ENCODE assay signal across 18 cellular contexts in the genomic region with DNA sequence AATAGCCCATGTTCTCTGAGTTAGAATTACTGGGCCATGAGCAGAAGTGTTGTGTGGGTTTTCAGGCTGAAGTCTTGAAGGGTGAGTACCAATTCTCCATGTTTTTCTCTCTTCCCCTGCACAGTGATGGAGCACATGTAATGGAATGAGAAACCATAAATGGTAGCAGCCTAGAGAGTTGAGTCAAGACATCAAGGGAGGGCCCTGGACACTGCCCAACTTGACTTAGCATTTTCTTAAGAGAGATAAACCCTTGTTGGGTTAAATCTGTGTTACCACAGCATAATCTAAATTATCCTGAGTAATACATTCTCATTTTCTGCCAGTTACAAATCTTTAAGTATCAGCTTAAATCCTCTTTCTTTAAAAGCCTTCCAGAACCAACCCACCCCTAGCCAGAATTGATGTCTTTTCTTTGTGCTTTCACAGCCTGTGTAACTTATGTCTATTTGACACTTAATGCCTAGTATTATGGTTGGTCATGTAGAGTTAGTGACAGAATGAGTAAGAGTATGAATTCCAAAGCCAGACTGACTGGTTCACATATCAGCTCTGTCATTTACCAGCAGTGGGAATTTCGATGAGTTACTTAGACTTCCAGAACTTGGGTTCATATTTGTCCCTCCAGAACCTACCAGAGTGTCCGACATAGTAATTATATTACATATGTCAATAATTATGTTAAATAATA. TPM values are rescaled to one million over a fixed set of nuclear protein-coding genes. Genes with fewer than 3 reads are reported as not detected.
DNase-seq lines count a peak whose midpoint lies in the region; ATAC-seq and TF ChIP-seq lines count a peak whose summit lies in the region.
"Had no signal": no experiment of that assay in that cellular context is flagged by ENCODE, and none has a peak within 500 bp of the region (broad histone marks: within the 10 kb centered on the region; RNA-seq: fewer than 3 reads in every experiment).

No MANE protein-coding gene starts in this region.

- H3K9me3 ChIP-seq in MG63 (peaks cover 11% of the 10 kb centered on the region), SJCRH30 (replicated peaks) (no peaks in the 10 kb centered on the region), mucosa of descending colon (no peaks in the 10 kb centered on the region)

- TF ChIP-seq CTCF in nephron (IDR thresholded peaks at IDR 0.05; ENCODE audit: unreplicated experiment in 3 of 3) (no peak), mucosa of descending colon (IDR thresholded peaks at IDR 0.05) (no peak)

- H3K27ac Mint-ChIP-seq in nephron, result peak overlapping the region in 2 of 3 experiments; percentile 20 to 42

- H3K36me3 ChIP-seq in MG63, result no peaks in the 10 kb centered on the region
- H3K36me3 ChIP-seq in SJCRH30, result no peaks in the 10 kb centered on the region
- no peaks in the 10 kb centered on the region for H3K36me3 ChIP-seq in mucosa of descending colon (ENCODE audit: low read depth)

- H3K27me3 ChIP-seq in MG63, result peaks cover 9% of the 10 kb centered on the region
- H3K27me3 ChIP-seq in SJCRH30, result no peaks in the 10 kb centered on the region

- DNase-seq in AG08396 (ENCODE audit: low spot score) (peak; percentile 29), MG63 (peak; percentile 41), SJCRH30 (no peak), NCI-H524 treated with DMSO at 0.1 percent for 48 hours (lab: John Stamatoyannopoulos, UW) (no peak), mucosa of descending colon (no peak), NCI-H1930 (lab: John Stamatoyannopoulos, UW) (no peak)
- DNase-seq: 8988T, COR-L47, HCEC 1CT, NCI-H1417 treated with DMSO at 0.1 percent for 48 hours, NCI-H2029, NCI-H2171, NCI-H446, OCI-M1 had no signal

- no peaks in the 10 kb centered on the region for H3K27me3 Mint-ChIP-seq in nephron (ENCODE audit: low read depth)

- H3K4me1 ChIP-seq in SJCRH30, result no peaks in the 10 kb centered on the region
- no peaks in the 10 kb centered on the region for H3K4me1 ChIP-seq in mucosa of descending colon (ENCODE audit: low read depth)

- H3K9me3 Mint-ChIP-seq in nephron, result no peaks in the 10 kb centered on the region

- no peak overlapping the region for H3K27ac ChIP-seq in SJCRH30
- H3K27ac ChIP-seq: C4-2B, RWPE1 had no signal

- ATAC-seq in esophagus mucosa, result peak; percentile 82
- ATAC-seq in mucosa of descending colon, result no peak

- H3K4me1 Mint-ChIP-seq in nephron, result peaks cover 44% of the 10 kb centered on the region

- H3K4me3 ChIP-seq in MG63 (no peak overlapping the region), SJCRH30 (no peak overlapping the region), mucosa of descending colon (no peak overlapping the region)

- H3K4me3 Mint-ChIP-seq in nephron, result no peak overlapping the region

- H3K36me3 Mint-ChIP-seq in nephron (ENCODE audit: low read depth), result no peaks in the 10 kb centered on the region

- intact Hi-C loops in mucosa of descending colon (cut with DNase I, micrococcal nuclease), result loop anchor here in 1 of 2 donors (10.0 kb wide), 1 partner anchor 145 kb away; no protein-coding TSS in a partner anchor

RNA-seq across cellular contexts. Expression of a gene that starts 27.0 kb away (rescaled TPM):
- total RNA-seq in MG63 (2014; rRNA removed; shearing (Covaris generic); ENCODE audit: low replicate concordance), result 0.53 TPM in 1 of 2 replicates, not detected in the other
- total RNA-seq in esophagus mucosa (0.84 TPM), mucosa of descending colon (10 to 100 TPM in 2 of 3 donors, 1 to 10 TPM in 1; 8.7 to 14.6 (median 13.3) TPM)
- total RNA-seq in SJCRH30 (2014; rRNA removed; shearing (Covaris generic)), result 2.9 and 3.1 TPM in 2 replicates

RNA-seq across cellular contexts. Expression of a gene that starts 53.6 kb away (rescaled TPM):
- 22.7 and 42.2 TPM in 2 replicates for total RNA-seq in MG63 (2014; rRNA removed; shearing (Covaris generic); ENCODE audit: low replicate concordance)
- total RNA-seq in esophagus mucosa (16.9 TPM), mucosa of descending colon (10 to 100 TPM; 69.0 to 95.5 (median 92.2) TPM)
- 39.6 and 41.1 TPM in 2 replicates for total RNA-seq in SJCRH30 (2014; rRNA removed; shearing (Covaris generic))

Comparison
In these comparisons a context has a peak if more than half of its experiments do, and no peak if none do; other contexts are left out.
1. DNase-seq: peak in AG08396 (single experiment) and MG63 (single experiment); none in SJCRH30 (0 of 2), NCI-H524 treated with DMSO at 0.1 percent for 48 hours (single experiment), mucosa of descending colon (0 of 3) and NCI-H1930 (0 of 2).